In the genomic region with DNA sequence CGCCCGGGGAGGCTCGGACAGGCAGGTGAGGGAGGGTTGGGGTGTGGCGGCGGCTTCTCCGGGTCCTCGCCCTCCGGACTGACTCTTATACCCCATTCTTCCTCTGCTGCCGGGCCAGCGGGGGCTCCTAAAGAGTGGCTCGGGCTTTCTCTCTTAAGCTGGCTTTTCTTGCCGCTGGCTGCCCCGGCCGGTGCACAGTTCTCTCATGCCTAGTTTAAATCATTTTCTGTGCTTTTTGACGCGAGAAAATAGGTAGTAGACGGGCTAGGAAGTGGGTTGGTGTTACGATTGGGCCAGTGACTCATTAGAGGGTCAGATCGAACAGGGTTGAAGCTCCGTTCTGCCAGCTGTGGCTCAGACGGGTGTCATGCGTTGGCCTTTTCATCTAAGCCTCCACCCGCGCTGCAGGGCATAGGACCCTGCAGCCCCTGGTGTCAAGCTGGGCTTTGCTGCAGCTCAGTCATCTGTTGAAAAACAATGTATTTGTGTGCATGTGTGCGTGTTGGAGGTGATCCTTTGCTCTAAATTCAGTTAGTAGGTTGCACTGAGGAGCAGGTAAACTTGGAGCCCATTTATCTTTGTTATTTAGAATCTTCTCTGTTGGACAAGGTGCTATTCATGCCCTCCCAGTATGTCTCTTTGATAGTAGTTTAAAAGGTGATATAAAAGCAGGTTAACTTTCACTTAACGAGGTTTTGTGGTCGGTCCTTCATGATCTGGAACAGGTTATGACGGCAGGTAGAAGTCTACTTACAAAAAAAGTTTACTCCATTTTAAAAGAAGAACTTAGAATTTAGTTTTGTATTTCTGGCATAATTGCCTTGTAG, we compare ENCODE assay signal across 1 cellular context.
TF ChIP-seq lines count a peak whose summit lies in the region.

No MANE protein-coding gene starts in this region.

TF ChIP-seq in HepG2, 621 proteins besides CTCF, POLR2A, EP300 and RAD21 (continued from another document):
- TF ChIP-seq, protein P1, sequence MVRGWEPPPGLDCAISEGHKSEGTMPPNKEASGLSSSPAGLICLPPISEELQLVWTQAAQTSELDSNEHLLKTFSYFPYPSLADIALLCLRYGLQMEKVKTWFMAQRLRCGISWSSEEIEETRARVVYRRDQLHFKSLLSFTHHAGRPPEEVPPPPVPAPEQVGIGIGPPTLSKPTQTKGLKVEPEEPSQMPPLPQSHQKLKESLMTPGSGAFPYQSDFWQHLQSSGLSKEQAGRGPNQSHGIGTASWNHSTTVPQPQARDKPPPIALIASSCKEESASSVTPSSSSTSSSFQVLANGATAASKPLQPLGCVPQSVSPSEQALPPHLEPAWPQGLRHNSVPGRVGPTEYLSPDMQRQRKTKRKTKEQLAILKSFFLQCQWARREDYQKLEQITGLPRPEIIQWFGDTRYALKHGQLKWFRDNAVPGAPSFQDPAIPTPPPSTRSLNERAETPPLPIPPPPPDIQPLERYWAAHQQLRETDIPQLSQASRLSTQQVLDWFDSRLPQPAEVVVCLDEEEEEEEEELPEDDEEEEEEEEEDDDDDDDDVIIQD (CRISPR knock-in tag; IDR thresholded peaks at IDR 0.05; ENCODE audit: low read depth), result no peak
- TF ChIP-seq, protein P2, sequence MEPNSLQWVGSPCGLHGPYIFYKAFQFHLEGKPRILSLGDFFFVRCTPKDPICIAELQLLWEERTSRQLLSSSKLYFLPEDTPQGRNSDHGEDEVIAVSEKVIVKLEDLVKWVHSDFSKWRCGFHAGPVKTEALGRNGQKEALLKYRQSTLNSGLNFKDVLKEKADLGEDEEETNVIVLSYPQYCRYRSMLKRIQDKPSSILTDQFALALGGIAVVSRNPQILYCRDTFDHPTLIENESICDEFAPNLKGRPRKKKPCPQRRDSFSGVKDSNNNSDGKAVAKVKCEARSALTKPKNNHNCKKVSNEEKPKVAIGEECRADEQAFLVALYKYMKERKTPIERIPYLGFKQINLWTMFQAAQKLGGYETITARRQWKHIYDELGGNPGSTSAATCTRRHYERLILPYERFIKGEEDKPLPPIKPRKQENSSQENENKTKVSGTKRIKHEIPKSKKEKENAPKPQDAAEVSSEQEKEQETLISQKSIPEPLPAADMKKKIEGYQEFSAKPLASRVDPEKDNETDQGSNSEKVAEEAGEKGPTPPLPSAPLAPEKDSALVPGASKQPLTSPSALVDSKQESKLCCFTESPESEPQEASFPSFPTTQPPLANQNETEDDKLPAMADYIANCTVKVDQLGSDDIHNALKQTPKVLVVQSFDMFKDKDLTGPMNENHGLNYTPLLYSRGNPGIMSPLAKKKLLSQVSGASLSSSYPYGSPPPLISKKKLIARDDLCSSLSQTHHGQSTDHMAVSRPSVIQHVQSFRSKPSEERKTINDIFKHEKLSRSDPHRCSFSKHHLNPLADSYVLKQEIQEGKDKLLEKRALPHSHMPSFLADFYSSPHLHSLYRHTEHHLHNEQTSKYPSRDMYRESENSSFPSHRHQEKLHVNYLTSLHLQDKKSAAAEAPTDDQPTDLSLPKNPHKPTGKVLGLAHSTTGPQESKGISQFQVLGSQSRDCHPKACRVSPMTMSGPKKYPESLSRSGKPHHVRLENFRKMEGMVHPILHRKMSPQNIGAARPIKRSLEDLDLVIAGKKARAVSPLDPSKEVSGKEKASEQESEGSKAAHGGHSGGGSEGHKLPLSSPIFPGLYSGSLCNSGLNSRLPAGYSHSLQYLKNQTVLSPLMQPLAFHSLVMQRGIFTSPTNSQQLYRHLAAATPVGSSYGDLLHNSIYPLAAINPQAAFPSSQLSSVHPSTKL (CRISPR knock-in tag; IDR thresholded peaks at IDR 0.05), result 0 out of 2 replicates have a peak, but pooled peaks have one; percentile 7
- TF ChIP-seq TCF12 (IDR thresholded peaks at IDR 0.05) (no peak), TCF12 (CRISPR knock-in tag; IDR thresholded peaks at IDR 0.05) (no peak), ZNF761 (CRISPR knock-in tag; conservative IDR thresholded peaks at IDR 0.05) (no peak), RBM39 (IDR thresholded peaks at IDR 0.05; ENCODE audit: low read depth, low read length, poor library complexity, severe bottlenecking) (no peak)
- TF ChIP-seq, protein P3, sequence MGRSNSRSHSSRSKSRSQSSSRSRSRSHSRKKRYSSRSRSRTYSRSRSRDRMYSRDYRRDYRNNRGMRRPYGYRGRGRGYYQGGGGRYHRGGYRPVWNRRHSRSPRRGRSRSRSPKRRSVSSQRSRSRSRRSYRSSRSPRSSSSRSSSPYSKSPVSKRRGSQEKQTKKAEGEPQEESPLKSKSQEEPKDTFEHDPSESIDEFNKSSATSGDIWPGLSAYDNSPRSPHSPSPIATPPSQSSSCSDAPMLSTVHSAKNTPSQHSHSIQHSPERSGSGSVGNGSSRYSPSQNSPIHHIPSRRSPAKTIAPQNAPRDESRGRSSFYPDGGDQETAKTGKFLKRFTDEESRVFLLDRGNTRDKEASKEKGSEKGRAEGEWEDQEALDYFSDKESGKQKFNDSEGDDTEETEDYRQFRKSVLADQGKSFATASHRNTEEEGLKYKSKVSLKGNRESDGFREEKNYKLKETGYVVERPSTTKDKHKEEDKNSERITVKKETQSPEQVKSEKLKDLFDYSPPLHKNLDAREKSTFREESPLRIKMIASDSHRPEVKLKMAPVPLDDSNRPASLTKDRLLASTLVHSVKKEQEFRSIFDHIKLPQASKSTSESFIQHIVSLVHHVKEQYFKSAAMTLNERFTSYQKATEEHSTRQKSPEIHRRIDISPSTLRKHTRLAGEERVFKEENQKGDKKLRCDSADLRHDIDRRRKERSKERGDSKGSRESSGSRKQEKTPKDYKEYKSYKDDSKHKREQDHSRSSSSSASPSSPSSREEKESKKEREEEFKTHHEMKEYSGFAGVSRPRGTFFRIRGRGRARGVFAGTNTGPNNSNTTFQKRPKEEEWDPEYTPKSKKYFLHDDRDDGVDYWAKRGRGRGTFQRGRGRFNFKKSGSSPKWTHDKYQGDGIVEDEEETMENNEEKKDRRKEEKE (IDR thresholded peaks at IDR 0.05), result no peak
